8 cellular contexts compared by ENCODE assay signal in the genomic region with DNA sequence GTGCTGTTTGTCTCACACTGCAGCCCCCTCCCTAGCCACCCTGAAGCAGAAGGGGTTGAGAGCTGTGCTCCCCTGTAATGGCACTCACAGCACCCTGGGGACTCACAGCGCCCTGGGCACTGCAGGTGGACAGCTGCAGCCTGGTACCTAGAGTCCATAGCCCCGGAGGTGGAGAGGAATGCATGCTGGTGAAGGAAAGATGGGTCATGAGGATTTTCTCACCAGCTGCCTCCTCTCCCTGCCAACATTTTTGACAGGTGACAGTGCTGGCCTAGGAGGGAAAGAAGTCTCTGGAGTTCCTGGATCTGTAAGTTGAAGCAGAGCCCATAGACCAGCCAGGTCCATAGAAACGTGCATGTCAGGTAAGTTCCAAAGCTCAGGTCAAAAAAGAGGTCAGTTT.
"Had no signal": no experiment of that assay in that cellular context is flagged by ENCODE, and none has a peak within 500 bp of the region (broad histone marks: within the 10 kb centered on the region; RNA-seq: fewer than 3 reads in every experiment).

No MANE protein-coding gene starts in this region.

- H3K4me1 ChIP-seq: HAP-1 had no signal

- H3K4me3 ChIP-seq: GM23248, HAP-1 had no signal

- H3K9me3 ChIP-seq: HAP-1 had no signal

- H3K27ac ChIP-seq: GM23248, HL-60 had no signal

- H3K9ac ChIP-seq: GM23248 had no signal

- DNase-seq: GM23248, GOT3, H7, HFFc6 had no signal

- H3K36me3 ChIP-seq: HAP-1 had no signal

- ATAC-seq: HCT116, HepG2 had no signal

- H2AFZ ChIP-seq: GM23248 had no signal
